In the genomic region with DNA sequence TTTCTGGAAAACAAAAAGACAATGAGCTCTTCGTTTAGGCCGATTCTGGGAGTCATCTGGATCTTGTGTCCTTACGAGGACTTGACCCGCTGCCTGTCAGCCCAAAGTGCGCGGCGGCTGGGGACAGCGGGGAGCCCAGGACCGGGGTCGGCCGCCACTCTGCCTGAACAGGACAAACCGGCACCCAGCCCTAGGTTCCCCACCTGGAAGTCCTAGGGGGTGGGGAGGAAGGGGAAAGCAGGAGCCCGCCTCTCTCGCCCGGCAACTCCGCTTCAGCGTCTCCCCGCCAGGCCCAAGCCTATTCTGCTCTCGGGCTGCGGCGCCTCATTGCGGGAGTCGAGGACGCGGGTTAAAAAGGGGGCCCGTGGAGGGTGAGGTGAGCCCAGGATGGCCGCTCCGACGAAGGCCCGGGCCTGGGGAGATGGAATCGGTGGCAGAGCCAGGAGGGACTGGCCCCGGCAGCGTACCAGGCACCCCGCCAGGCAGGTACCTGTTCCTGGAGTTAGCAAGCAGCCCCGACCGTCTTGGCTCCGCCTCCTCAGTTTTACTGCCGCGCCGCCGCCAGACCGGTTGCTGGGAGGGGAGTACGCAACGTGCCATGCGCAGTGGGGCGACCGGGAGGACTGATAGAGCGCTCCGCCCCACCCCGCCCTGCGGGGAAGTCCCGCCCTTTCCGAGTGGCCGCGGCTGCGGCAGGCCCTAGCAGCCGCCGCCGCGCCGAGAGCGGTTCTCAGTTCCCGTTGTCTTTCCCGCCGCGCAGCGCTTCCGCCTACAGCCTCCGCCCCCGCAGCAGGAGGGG, we compare ENCODE assay signal across 8 cellular contexts.
DNase-seq lines count a peak whose midpoint lies in the region; ATAC-seq lines count a peak whose summit lies in the region.

A gene with protein sequence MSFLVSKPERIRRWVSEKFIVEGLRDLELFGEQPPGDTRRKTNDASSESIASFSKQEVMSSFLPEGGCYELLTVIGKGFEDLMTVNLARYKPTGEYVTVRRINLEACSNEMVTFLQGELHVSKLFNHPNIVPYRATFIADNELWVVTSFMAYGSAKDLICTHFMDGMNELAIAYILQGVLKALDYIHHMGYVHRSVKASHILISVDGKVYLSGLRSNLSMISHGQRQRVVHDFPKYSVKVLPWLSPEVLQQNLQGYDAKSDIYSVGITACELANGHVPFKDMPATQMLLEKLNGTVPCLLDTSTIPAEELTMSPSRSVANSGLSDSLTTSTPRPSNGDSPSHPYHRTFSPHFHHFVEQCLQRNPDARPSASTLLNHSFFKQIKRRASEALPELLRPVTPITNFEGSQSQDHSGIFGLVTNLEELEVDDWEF (minus strand): TSS at position 549 of the 799 bp plus-strand sequence. CDS start 13,430 bp downstream, outside the sequence.

- ATAC-seq in GM19023 (IDR thresholded peaks at IDR 0.05; ENCODE audit: unreplicated experiment), result peak; percentile 85
- peak; percentile 91 for ATAC-seq in HG03280 (IDR thresholded peaks at IDR 0.05; ENCODE audit: unreplicated experiment)
- ATAC-seq in central memory CD8-positive, alpha-beta T cell (replicated peaks; ENCODE audit: extremely low read depth, poor library complexity, severe bottlenecking), result peak; percentile 84

- H3K4me1 Mint-ChIP-seq in central memory CD8-positive, alpha-beta T cell, result peaks cover 27% of the 10 kb centered on the region

- no peaks in the 10 kb centered on the region for H3K27me3 Mint-ChIP-seq in central memory CD8-positive, alpha-beta T cell

- DNase-seq in AG08396 (ENCODE audit: low spot score), result peak; percentile 99
- DNase-seq in NCI-H345 treated with DMSO at 0.1 percent for 48 hours (lab: John Stamatoyannopoulos, UW; ENCODE audit: unreplicated experiment), result peak; percentile 96
- peak; percentile 97 for DNase-seq in activated CD4-positive, CD25-positive, alpha-beta regulatory T cell treated with anti-CD3 and anti-CD28 coated beads, Interleukin-2, amount 50 U/mL, for 16 hours (ENCODE audit: low read depth, low spot score)
- DNase-seq in central memory CD8-positive, alpha-beta T cell (ENCODE audit: low spot score in 2 of 2), result peak; percentile 97 to 98
- DNase-seq in islet precursor cell, result peak; percentile 100
- peak; percentile 97 to 100 (median 98) for DNase-seq in stimulated activated CD4-positive, alpha-beta T cell treated with anti-CD3 and anti-CD28 coated beads, Interleukin-12 subunit alpha, Interleukin-12 subunit beta, amount 100 ng/mL, for 48 hours (ENCODE audit: low read depth in 2 of 3, low spot score in 1 of 3)

- H3K27ac Mint-ChIP-seq in central memory CD8-positive, alpha-beta T cell (ENCODE audit: low read depth), result peak within 1 kb of the TSS; percentile 83

- H3K4me3 Mint-ChIP-seq in central memory CD8-positive, alpha-beta T cell, result peak within 1 kb of the TSS; percentile 86

- H3K9me3 Mint-ChIP-seq in central memory CD8-positive, alpha-beta T cell, result no peaks in the 10 kb centered on the region

- peaks cover 24% of the 10 kb centered on the region for H3K36me3 Mint-ChIP-seq in central memory CD8-positive, alpha-beta T cell (ENCODE audit: insufficient read depth)

Comparison
In these comparisons a context has a peak if more than half of its experiments do, and no peak if none do; other contexts are left out.
1. Peak in every context shown above with its lines: DNase-seq and ATAC-seq.